ENCODE assay signal across 18 cellular contexts in the genomic region with DNA sequence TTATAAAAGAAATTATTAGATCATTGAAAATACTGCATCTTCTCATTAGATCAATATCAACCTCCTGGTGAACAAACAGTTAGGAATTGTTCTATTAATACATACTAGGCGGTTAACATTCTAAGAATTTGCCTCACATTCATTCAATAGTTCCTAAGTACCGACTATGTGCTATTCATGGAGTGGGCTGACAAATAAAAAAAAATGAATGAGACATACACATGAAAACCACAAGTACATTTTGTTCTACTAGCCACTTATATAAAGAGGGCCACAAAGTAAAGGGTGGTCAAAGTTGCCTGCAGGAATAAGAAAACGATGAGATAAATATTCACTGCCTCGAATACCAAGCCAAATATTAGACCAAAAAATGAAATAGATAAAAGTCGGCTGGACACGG.
A peak's percentile ranks its signal among the peaks of the same experiment; 100 is the strongest.
DNase-seq lines count a peak whose midpoint lies in the region; ATAC-seq and TF ChIP-seq lines count a peak whose summit lies in the region.
"Had no signal": no experiment of that assay in that cellular context is flagged by ENCODE, and none has a peak within 500 bp of the region (broad histone marks: within the 10 kb centered on the region; RNA-seq: fewer than 3 reads in every experiment).

No MANE protein-coding gene starts in this region.

- H3K27ac Mint-ChIP-seq in HFFc6: peak overlapping the region; percentile 77
- H3K27ac Mint-ChIP-seq in activated CD4-positive, alpha-beta memory T cell treated with anti-CD3 and anti-CD28 coated beads for 36 hours: no peak overlapping the region
- H3K27ac Mint-ChIP-seq: CD8-positive, alpha-beta T cell had no signal

- peaks cover 33% of the 10 kb centered on the region for H3K4me1 Mint-ChIP-seq in HFFc6 (ENCODE audit: low read depth)
- no peaks in the 10 kb centered on the region for H3K4me1 Mint-ChIP-seq in activated CD4-positive, alpha-beta memory T cell treated with anti-CD3 and anti-CD28 coated beads for 36 hours (ENCODE audit: low read depth)

- peaks cover 22% of the 10 kb centered on the region for H3K36me3 Mint-ChIP-seq in HFFc6 (ENCODE audit: low read depth)
- peaks cover 29% of the 10 kb centered on the region for H3K36me3 Mint-ChIP-seq in activated CD4-positive, alpha-beta memory T cell treated with anti-CD3 and anti-CD28 coated beads for 36 hours

- no peak overlapping the region for H3K4me3 ChIP-seq in brain microvascular endothelial cell (ENCODE audit: low read depth, low read length)
- no peak overlapping the region for H3K4me3 ChIP-seq in skeletal muscle cell (ENCODE audit: low read depth, low read length)
- H3K4me3 ChIP-seq in gastroesophageal sphincter: no peak overlapping the region
- H3K4me3 ChIP-seq: HAP-1, K562, PC-9 had no signal

- H3K36me3 ChIP-seq in brain microvascular endothelial cell (replicated peaks) (no peaks in the 10 kb centered on the region), gastroesophageal sphincter (peaks cover 0 to 18% of the 10 kb centered on the region in 2 donors)
- H3K36me3 ChIP-seq: HAP-1 had no signal

- intact Hi-C loops in activated CD4-positive, alpha-beta memory T cell treated with anti-CD3 and anti-CD28 coated beads for 36 hours (cut with micrococcal nuclease): no loop called here

- no peaks in the 10 kb centered on the region for H3K9me3 ChIP-seq in gastroesophageal sphincter
- H3K9me3 ChIP-seq: BE2C, HAP-1 had no signal

- no peaks in the 10 kb centered on the region for H3K9me3 Mint-ChIP-seq in HFFc6
- no peaks in the 10 kb centered on the region for H3K9me3 Mint-ChIP-seq in activated CD4-positive, alpha-beta memory T cell treated with anti-CD3 and anti-CD28 coated beads for 36 hours
- H3K9me3 Mint-ChIP-seq: CD8-positive, alpha-beta T cell had no signal

- no peak for TF ChIP-seq EP300 in gastroesophageal sphincter (IDR thresholded peaks at IDR 0.05)

- no peaks in the 10 kb centered on the region for H3K27me3 Mint-ChIP-seq in HFFc6 (ENCODE audit: insufficient read depth)
- no peaks in the 10 kb centered on the region for H3K27me3 Mint-ChIP-seq in activated CD4-positive, alpha-beta memory T cell treated with anti-CD3 and anti-CD28 coated beads for 36 hours

- no peak for TF ChIP-seq POLR2A in gastroesophageal sphincter (IDR thresholded peaks at IDR 0.05)

- in situ Hi-C loops in brain microvascular endothelial cell (cut with HindIII; ENCODE audit: low pct_ligation_motif_present, low sequenced_read_pairs): no loop called here

- TF ChIP-seq CTCF in HFFc6 (IDR thresholded peaks at IDR 0.05) (no peak), brain microvascular endothelial cell (IDR thresholded peaks at IDR 0.05; ENCODE audit: low read depth, low read length, missing control alignments) (no peak), gastroesophageal sphincter (IDR thresholded peaks at IDR 0.05) (no peak)

- CTCF ChIA-PET in activated CD4-positive, alpha-beta memory T cell treated with anti-CD3 and anti-CD28 coated beads for 36 hours (lab: Charles Lee): interaction anchor here (1.1 kb wide), 1 partner anchor 48 kb away, joined by 3 read pairs; no protein-coding TSS in a partner anchor

- H3K27me3 ChIP-seq in brain microvascular endothelial cell (replicated peaks) (no peaks in the 10 kb centered on the region), gastroesophageal sphincter (no peaks in the 10 kb centered on the region)
- H3K27me3 ChIP-seq: BE2C had no signal

- no peaks in the 10 kb centered on the region for H3K4me1 ChIP-seq in gastroesophageal sphincter
- H3K4me1 ChIP-seq: BE2C, HAP-1 had no signal

- POLR2A ChIA-PET in activated CD4-positive, alpha-beta memory T cell treated with anti-CD3 and anti-CD28 coated beads for 36 hours (lab: Charles Lee): no interaction called here

- WGBS in gastroesophageal sphincter (ENCODE audit: low coverage in 1 of 2), 2 donors: 90 to 93% methylated on average over 6 of the region's 6 CpGs

- H3K27ac ChIP-seq in brain microvascular endothelial cell (peak overlapping the region; percentile 75), gastroesophageal sphincter (no peak overlapping the region)
- H3K27ac ChIP-seq: HL-60 had no signal

- no peak for ATAC-seq in HG03135 (IDR thresholded peaks at IDR 0.05; ENCODE audit: unreplicated experiment)
- no peak for ATAC-seq in gastroesophageal sphincter
- ATAC-seq in GM19463 (IDR thresholded peaks at IDR 0.05; ENCODE audit: unreplicated experiment): no peak
- ATAC-seq: CD8-positive, alpha-beta T cell; K562 had no signal

- DNase-seq in HFFc6 (peak; percentile 58), brain microvascular endothelial cell (peak; percentile 60), hepatic stellate cell (ENCODE audit: low spot score) (peak; percentile 4), skeletal muscle cell (ENCODE audit: low read depth) (peak; percentile 88)
- no peak for DNase-seq in activated CD4-positive, alpha-beta memory T cell treated with anti-CD3 and anti-CD28 coated beads for 36 hours
- DNase-seq: BE2C; CD8-positive, alpha-beta T cell; NCI-H1092 treated with DMSO at 0.1 percent for 48 hours; NCI-H187; NCI-H446 treated with DMSO at 0.1 percent for 48 hours; NCI-H774; PC-9 had no signal

- peak overlapping the region; percentile 45 for H3K4me3 Mint-ChIP-seq in HFFc6
- no peak overlapping the region for H3K4me3 Mint-ChIP-seq in activated CD4-positive, alpha-beta memory T cell treated with anti-CD3 and anti-CD28 coated beads for 36 hours
- H3K4me3 Mint-ChIP-seq: CD8-positive, alpha-beta T cell had no signal
